In genomic region chrX:10016516-10017132, GRCh38 we compare ENCODE assay signal across 8 cellular contexts. TPM values are rescaled to one million over a fixed set of nuclear protein-coding genes. Genes with fewer than 3 reads are reported as not detected.
A peak's percentile ranks its signal among the peaks of the same experiment; 100 is the strongest.
DNase-seq lines count a peak whose midpoint lies in the region; TF ChIP-seq lines count a peak whose summit lies in the region.

No MANE protein-coding gene starts in this region.

- no peak for TF ChIP-seq POLR2A in prostate gland (IDR thresholded peaks at IDR 0.05)

- H3K4me3 ChIP-seq in SK-N-MC (peak overlapping the region; percentile 80), fibroblast of mammary gland (ENCODE audit: control insufficient read depth, low read depth, low read length) (peak overlapping the region; percentile 54), prostate gland (peak overlapping the region; percentile 43 to 47)

- no peaks in the 10 kb centered on the region for H3K9me3 ChIP-seq in ES-I3 (ENCODE audit: control insufficient read depth, insufficient read depth, low read length)
- H3K9me3 ChIP-seq in SK-N-MC (ENCODE audit: low read depth, low read length): no peaks in the 10 kb centered on the region
- H3K9me3 ChIP-seq in prostate gland: no peaks in the 10 kb centered on the region

- H3K4me1 ChIP-seq in ES-I3 (ENCODE audit: insufficient read depth, low read length) (peaks cover 24% of the 10 kb centered on the region), prostate gland (replicated peaks) (no peaks in the 10 kb centered on the region)

- no peaks in the 10 kb centered on the region for H3K27me3 ChIP-seq in prostate gland (replicated peaks; ENCODE audit: insufficient read depth)

- H3K27ac ChIP-seq in SK-N-MC: peak overlapping the region; percentile 94
- peak overlapping the region; percentile 85 to 86 for H3K27ac ChIP-seq in prostate gland

- under 1% methylated on average over 9 of the region's 11 CpGs for WGBS in prostate gland

- H3K9ac ChIP-seq in ES-I3 (ENCODE audit: low read depth, low read length): peak overlapping the region; percentile 55; the same call in 1 of the 2 replicates
- H3K9ac ChIP-seq in SK-N-MC (ENCODE audit: insufficient read length): peak overlapping the region; percentile 71

- H3K36me3 ChIP-seq in ES-I3 (ENCODE audit: insufficient read depth, low read length) (no peaks in the 10 kb centered on the region), SK-N-MC (ENCODE audit: insufficient read depth, low read length) (no peaks in the 10 kb centered on the region), prostate gland (no peaks in the 10 kb centered on the region)

- DNase-seq in SK-N-MC (ENCODE audit: low read depth, low spot score) (no peak), fibroblast of mammary gland (ENCODE audit: low read depth) (no peak), prostate gland (ENCODE audit: low spot score) (peak; percentile 12), GOT3 (lab: John Stamatoyannopoulos, UW) (no peak), Kasumi-1 (lab: John Stamatoyannopoulos, UW) (no peak), NCI-H2227 (lab: John Stamatoyannopoulos, UW; ENCODE audit: unreplicated experiment) (no peak), DMS53 treated with DMSO at 0.1 percent for 48 hours (lab: John Stamatoyannopoulos, UW; ENCODE audit: unreplicated experiment) (no peak)

- TF ChIP-seq CTCF in fibroblast of mammary gland (conservative IDR thresholded peaks at IDR 0.05; ENCODE audit: control insufficient read depth, insufficient read depth, low read depth, low read length) (no peak), prostate gland (IDR thresholded peaks at IDR 0.05) (no peak)

- intact Hi-C loops in prostate gland (cut with DNase I): loop anchor here (5.0 kb wide), 1 partner anchor 91 kb away; no protein-coding TSS in a partner anchor

RNA-seq across cellular contexts. Expression of gene CLDN34, which starts 49.5 kb away (rescaled TPM):
- under 1 TPM in 1 of 2 donors, not detected in 1; 0.36 TPM for total RNA-seq in prostate gland
